Comparison of ENCODE assay signal across 8 cellular contexts in genomic region chr13:51803422-51804294, GRCh38. TPM values are rescaled to one million over a fixed set of nuclear protein-coding genes. Genes with fewer than 3 reads are reported as not detected.
DNase-seq lines count a peak whose midpoint lies in the region; ATAC-seq and TF ChIP-seq lines count a peak whose summit lies in the region.

Gene DHRS12, minus strand, starts transcription at chr13:51804163. Its CDS starts 4,504 bp downstream, at chr13:51799659.

- H3K9me3 Mint-ChIP-seq in nephron progenitor cell = no peaks in the 10 kb centered on the region
- no peaks in the 10 kb centered on the region for H3K9me3 Mint-ChIP-seq in stimulated activated naive CD8-positive, alpha-beta T cell treated with anti-CD3 and anti-CD28 coated beads, Interleukin-15, amount 100 ng/mL, for 72 hours

- H3K36me3 Mint-ChIP-seq in nephron progenitor cell (ENCODE audit: low read depth) = no peaks in the 10 kb centered on the region

- peak within 1 kb of the TSS; percentile 78 for H3K4me3 ChIP-seq in fibroblast of the aortic adventitia (ENCODE audit: low read depth, low read length)

- peaks cover 15% of the 10 kb centered on the region for H3K27me3 Mint-ChIP-seq in nephron progenitor cell (ENCODE audit: low read depth, poor library complexity)
- H3K27me3 Mint-ChIP-seq in stimulated activated naive CD8-positive, alpha-beta T cell treated with anti-CD3 and anti-CD28 coated beads, Interleukin-15, amount 100 ng/mL, for 72 hours = no peaks in the 10 kb centered on the region

- H3K27ac ChIP-seq in RWPE1 = peak within 1 kb of the TSS; percentile 86

- CTCF ChIA-PET in RWPE1 (lab: Yijun Ruan, JAX) = no interaction called here

- 0 out of 2 replicates have a peak, but pooled peaks have one; percentile 12 for TF ChIP-seq EP300 in Ishikawa (IDR thresholded peaks at IDR 0.05; ENCODE audit: borderline replicate concordance)

- H3K27ac Mint-ChIP-seq in nephron progenitor cell = peak within 1 kb of the TSS; percentile 54
- peak within 1 kb of the TSS; percentile 99 for H3K27ac Mint-ChIP-seq in stimulated activated naive CD8-positive, alpha-beta T cell treated with anti-CD3 and anti-CD28 coated beads, Interleukin-15, amount 100 ng/mL, for 72 hours

- peak; percentile 83 for DNase-seq in Daoy (ENCODE audit: low read depth)
- peak; percentile 87 for DNase-seq in RWPE1 (ENCODE audit: low spot score)
- DNase-seq in activated effector memory CD4-positive, alpha-beta T cell treated with Interleukin-2 at 50 U/mL for 16 hours = peak; percentile 79
- DNase-seq in fibroblast of the aortic adventitia (ENCODE audit: low read depth) = peak; percentile 74
- peak; percentile 77 for DNase-seq in nephron progenitor cell
- DNase-seq in stimulated activated naive CD8-positive, alpha-beta T cell treated with anti-CD3 and anti-CD28 coated beads, Interleukin-15, amount 100 ng/mL, for 72 hours = peak; percentile 85 to 86

- peak within 1 kb of the TSS; percentile 89 for H3K4me3 Mint-ChIP-seq in nephron progenitor cell
- H3K4me3 Mint-ChIP-seq in stimulated activated naive CD8-positive, alpha-beta T cell treated with anti-CD3 and anti-CD28 coated beads, Interleukin-15, amount 100 ng/mL, for 72 hours = peak within 1 kb of the TSS; percentile 95 to 98

- TF ChIP-seq CTCF in RWPE1 (conservative IDR thresholded peaks at IDR 0.05; ENCODE audit: low read depth) = no peak
- no peak for TF ChIP-seq CTCF in fibroblast of the aortic adventitia (IDR thresholded peaks at IDR 0.05; ENCODE audit: insufficient read depth, low read length)
- TF ChIP-seq CTCF in nephron progenitor cell (IDR thresholded peaks at IDR 0.05) = no peak

- H3K4me1 Mint-ChIP-seq in nephron progenitor cell = peaks cover 51% of the 10 kb centered on the region
- peaks cover 66% of the 10 kb centered on the region for H3K4me1 Mint-ChIP-seq in stimulated activated naive CD8-positive, alpha-beta T cell treated with anti-CD3 and anti-CD28 coated beads, Interleukin-15, amount 100 ng/mL, for 72 hours

- POLR2A ChIA-PET in RWPE1 (lab: Yijun Ruan, JAX; ENCODE audit: low non-redundant PET) = no interaction called here

- no peak for TF ChIP-seq RAD21 in Ishikawa (IDR thresholded peaks at IDR 0.05; ENCODE audit: low read depth)

- peak; percentile 88 for ATAC-seq in GM21576 (IDR thresholded peaks at IDR 0.05; ENCODE audit: unreplicated experiment)
- peak; percentile 83 for ATAC-seq in stimulated activated naive CD8-positive, alpha-beta T cell treated with anti-CD3 and anti-CD28 coated beads, Interleukin-15, amount 100 ng/mL, for 72 hours

TF ChIP-seq in Ishikawa, 13 proteins besides CTCF, POLR2A, EP300 and RAD21:
- TF ChIP-seq EGR1 (IDR thresholded peaks at IDR 0.05) (no peak), REST (IDR thresholded peaks at IDR 0.05; ENCODE audit: low read depth) (no peak), ZBTB7A (IDR thresholded peaks at IDR 0.05; ENCODE audit: low read depth) (peak; percentile 83), TEAD4 (IDR thresholded peaks at IDR 0.05) (no peak), CREB1 (IDR thresholded peaks at IDR 0.05; ENCODE audit: low read depth) (peak; percentile 46; the same call in 1 of the 2 replicates), MAX (IDR thresholded peaks at IDR 0.05) (peak; percentile 94), CEBPB (IDR thresholded peaks at IDR 0.05) (peak; percentile 75), NFIC (IDR thresholded peaks at IDR 0.05) (0 out of 2 replicates have a peak, but pooled peaks have one; percentile 6), TCF12 (IDR thresholded peaks at IDR 0.05; ENCODE audit: low read depth) (peak; percentile 33; the same call in 1 of the 2 replicates), TAF1 (IDR thresholded peaks at IDR 0.05; ENCODE audit: low read depth) (peak; percentile 50)
- TF ChIP-seq, protein P1, sequence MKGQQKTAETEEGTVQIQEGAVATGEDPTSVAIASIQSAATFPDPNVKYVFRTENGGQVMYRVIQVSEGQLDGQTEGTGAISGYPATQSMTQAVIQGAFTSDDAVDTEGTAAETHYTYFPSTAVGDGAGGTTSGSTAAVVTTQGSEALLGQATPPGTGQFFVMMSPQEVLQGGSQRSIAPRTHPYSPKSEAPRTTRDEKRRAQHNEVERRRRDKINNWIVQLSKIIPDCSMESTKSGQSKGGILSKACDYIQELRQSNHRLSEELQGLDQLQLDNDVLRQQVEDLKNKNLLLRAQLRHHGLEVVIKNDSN (IDR thresholded peaks at IDR 0.05) = peak; percentile 80
TF ChIP-seq in Ishikawa: peak in this region for 8.

RNA-seq across cellular contexts. Expression of gene DHRS12, which starts in this region (rescaled TPM):
- total RNA-seq in Daoy (2014; rRNA removed; shearing (Covaris generic)) = 0.27 TPM in 1 of 2 replicates, not detected in the other
- total RNA-seq in fibroblast of the aortic adventitia (ENCODE audit: low replicate concordance) = 2.0 and 3.8 TPM in 2 replicates

Comparison
In these comparisons a context has a peak if more than half of its experiments do, and no peak if none do; other contexts are left out.
1. Peak in every context shown above with its lines: DNase-seq, ATAC-seq, H3K4me3 ChIP-seq and H3K27ac ChIP-seq.
2. Peak in DNase-seq in Daoy; RNA of the gene not detected or under 1 TPM.